Comparison of ENCODE assay signal across 17 cellular contexts in genomic region chr18:77617681-77618080, GRCh38.
"Had no signal": no experiment of that assay in that cellular context is flagged by ENCODE, and none has a peak within 500 bp of the region (broad histone marks: within the 10 kb centered on the region; RNA-seq: fewer than 3 reads in every experiment).

No MANE protein-coding gene starts in this region.

- H3K36me3 Mint-ChIP-seq: memory B cell, naive B cell had no signal

- H3K9me3 ChIP-seq: gastroesophageal sphincter, lower lobe of right lung, psoas muscle, sigmoid colon had no signal

- DNase-seq: effector memory CD4-positive, alpha-beta T cell; foreskin fibroblast; glutamatergic neuron; islet precursor cell; lower lobe of right lung; naive B cell; psoas muscle; retina; sigmoid colon; small intestine; stimulated activated CD4-positive, alpha-beta T cell treated with anti-CD3 and anti-CD28 coated beads, Interleukin-12 subunit alpha, Interleukin-12 subunit beta, amount 100 ng/mL, for 4 hours; stimulated activated naive CD4-positive, alpha-beta T cell treated with Interleukin-2 at 50 U/mL for 16 hours had no signal

- H3K27ac ChIP-seq: gastroesophageal sphincter, lower lobe of right lung, psoas muscle, sigmoid colon had no signal

- H3K4me3 ChIP-seq: gastroesophageal sphincter, lower lobe of right lung, psoas muscle, sigmoid colon had no signal

- ATAC-seq: esophagus mucosa, gastroesophageal sphincter, left lobe of liver, lower lobe of right lung, psoas muscle had no signal

- H3K4me1 ChIP-seq: gastroesophageal sphincter, lower lobe of right lung, psoas muscle had no signal

- H3K9me3 Mint-ChIP-seq: memory B cell, nephron had no signal

- H3K36me3 ChIP-seq: gastroesophageal sphincter, lower lobe of right lung, sigmoid colon had no signal

- H3K27ac Mint-ChIP-seq: memory B cell, naive B cell had no signal

- H3K4me3 Mint-ChIP-seq: memory B cell, naive B cell, nephron had no signal

- H3K4me1 Mint-ChIP-seq: nephron had no signal

- H3K27me3 ChIP-seq: gastroesophageal sphincter, sigmoid colon had no signal
